Comparison of ENCODE assay signal across 24 cellular contexts in the genomic region with DNA sequence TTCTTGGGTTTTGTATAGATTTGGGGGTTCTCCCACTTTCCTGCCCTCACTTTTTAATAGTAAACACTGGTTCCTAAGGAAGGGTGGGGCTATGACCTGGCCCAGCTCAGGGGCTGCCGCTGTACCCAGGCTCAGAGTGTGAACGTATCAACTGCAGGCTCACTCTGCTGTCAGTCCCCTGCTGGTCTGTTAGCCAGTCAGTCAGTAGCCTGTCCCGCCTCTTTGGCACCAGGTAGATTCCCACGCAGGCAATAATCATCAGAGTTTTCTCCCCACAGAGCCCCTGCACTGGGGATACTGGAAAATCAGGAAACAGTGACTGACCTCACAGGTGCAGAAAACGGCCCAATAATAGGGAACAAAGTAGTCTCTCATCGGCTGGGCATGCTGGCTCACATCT. TPM values are rescaled to one million over a fixed set of nuclear protein-coding genes. Genes with fewer than 3 reads are reported as not detected.
DNase-seq lines count a peak whose midpoint lies in the region; ATAC-seq, FAIRE-seq and TF ChIP-seq lines count a peak whose summit lies in the region.
"Had no signal": no experiment of that assay in that cellular context is flagged by ENCODE, and none has a peak within 500 bp of the region (broad histone marks: within the 10 kb centered on the region; RNA-seq: fewer than 3 reads in every experiment).

No MANE protein-coding gene starts in this region.

- CTCF ChIA-PET in K562 (lab: Yijun Ruan, JAX; ENCODE audit: low intra/inter-chr PET ratio): interaction anchor here (0.6 kb wide), 1 partner anchor 191 kb away, joined by 6 read pairs; no protein-coding TSS in a partner anchor

- H4K20me1 ChIP-seq in K562 (replicated peaks; ENCODE audit: control insufficient read depth, insufficient read depth, low read length): no peaks in the 10 kb centered on the region

- POLR2A ChIA-PET in K562 (lab: Yijun Ruan, JAX): no interaction called here

- H3K36me3 ChIP-seq in RWPE2 (ENCODE audit: low read depth) (no peaks in the 10 kb centered on the region), K562 (ENCODE audit: control insufficient read depth, insufficient read depth, low read length) (no peaks in the 10 kb centered on the region)
- H3K36me3 ChIP-seq: BE2C had no signal

- H3K9me1 ChIP-seq in K562 (ENCODE audit: control insufficient read depth, insufficient read depth, low read length): no peaks in the 10 kb centered on the region

- ATAC-seq in RWPE2 (ENCODE audit: low read depth) (no peak), K562 (0 out of 3 replicates have a peak, but pooled peaks have one; percentile 30), HG02870 (IDR thresholded peaks at IDR 0.05; ENCODE audit: unreplicated experiment) (no peak)

- no TSS peak for BruUV-seq in K562 (replicated peaks; lab: Mats Ljungman, UMichigan)

- no peaks in the 10 kb centered on the region for H3K4me1 ChIP-seq in RWPE2 (ENCODE audit: insufficient read depth, poor library complexity, severe bottlenecking)
- peaks cover 0 to 10% of the 10 kb centered on the region in 2 experiments; a peak in 3 of 5 replicates for H3K4me1 ChIP-seq in K562 (replicated peaks in 1 of 2; ENCODE audit: control insufficient read depth in 2 of 2, insufficient read depth in 2 of 2, low read length in 2 of 2)
- H3K4me1 ChIP-seq: BE2C had no signal

- H3K27ac ChIP-seq in RWPE2 (ENCODE audit: poor library complexity, severe bottlenecking) (no peak overlapping the region), K562 (ENCODE audit: extremely low read depth, low read depth, low read length) (no peak overlapping the region)
- H3K27ac ChIP-seq: HL-60 had no signal

- TF ChIP-seq RAD21 in K562 (CRISPR knock-in tag; conservative IDR thresholded peaks at IDR 0.05 in 1 of 2, IDR thresholded peaks at IDR 0.05 in 1 of 2): no peak

- WGBS in K562 (ENCODE audit: insufficient coverage, low coverage, missing lambda C conversion rate): 3% methylated on average over 6 of the region's 6 CpGs

- intact Hi-C loops in K562 (cut with micrococcal nuclease): no loop called here

- H3K4me2 ChIP-seq in K562 (ENCODE audit: insufficient read depth, low read length): no peak overlapping the region

- TF ChIP-seq EP300 in K562 (IDR thresholded peaks at IDR 0.05; ENCODE audit: low read length): no peak

- no peak for TF ChIP-seq CTCF in RWPE2 (IDR thresholded peaks at IDR 0.05; ENCODE audit: poor library complexity, severe bottlenecking)
- TF ChIP-seq CTCF in K562 (IDR thresholded peaks at IDR 0.05 in 2 of 3, conservative IDR thresholded peaks at IDR 0.05 in 1 of 3; ENCODE audit: insufficient read depth in 2 of 3, low read depth in 1 of 3, low read length in 3 of 3): no peak

- DNase-seq in RWPE2 (ENCODE audit: low spot score) (peak; percentile 8), K562 (ENCODE audit: extremely low read depth in 1 of 4, low spot score in 3 of 4) (no peak), iPS-NIHi11 (ENCODE audit: low spot score) (peak; percentile 44), DMS53 treated with DMSO at 0.1 percent for 48 hours (lab: John Stamatoyannopoulos, UW; ENCODE audit: unreplicated experiment) (no peak), T-helper 9 cell (no peak), NCI-H82 treated with DMSO at 0.1 percent for 48 hours (lab: John Stamatoyannopoulos, UW; ENCODE audit: unreplicated experiment) (no peak)
- DNase-seq: ACHN; BE2C; C1 segment of cervical spinal cord; CD4-positive, CD25-positive, alpha-beta regulatory T cell; CD8-positive, alpha-beta memory T cell; COR-L47; DMS 273 treated with DMSO at 0.1 percent for 48 hours; DMS53; H9; IMR-90 had no signal

- TF ChIP-seq POLR2A in K562 (conservative IDR thresholded peaks at IDR 0.05): no peak

- in situ Hi-C loops in K562 (cut with MboI): no loop called here

- H3K9ac ChIP-seq in K562 (ENCODE audit: insufficient read depth in 1 of 2, low read depth in 2 of 2, low read length in 2 of 2): no peak overlapping the region

- H3K9me3 ChIP-seq in RWPE2 (ENCODE audit: severe bottlenecking) (no peaks in the 10 kb centered on the region), K562 (replicated peaks; ENCODE audit: control insufficient read depth, insufficient read depth, low read depth, low read length) (peaks cover 4% of the 10 kb centered on the region)
- H3K9me3 ChIP-seq: BE2C had no signal

- H3K79me2 ChIP-seq in K562 (ENCODE audit: control insufficient read depth, insufficient read depth, low read length): no peaks in the 10 kb centered on the region

- H3K4me3 ChIP-seq in RWPE2 (ENCODE audit: severe bottlenecking) (no peak overlapping the region), K562 (no peak overlapping the region)

- no peak for FAIRE-seq in K562 (lab: Jason Lieb, UNC)
- FAIRE-seq: A204.1, G401.6, GM12892, GM18507, H1 had no signal

- no peak overlapping the region for H2AFZ ChIP-seq in K562 (ENCODE audit: low read depth, low read length)

- H3K27me3 ChIP-seq in RWPE2 (ENCODE audit: insufficient read depth, poor library complexity, severe bottlenecking): no peaks in the 10 kb centered on the region
- peaks cover 21 to 46% of the 10 kb centered on the region in 2 experiments; a peak in 4 of 5 replicates for H3K27me3 ChIP-seq in K562 (ENCODE audit: control insufficient read depth in 2 of 2, insufficient read depth in 2 of 2, low read length in 2 of 2)
- H3K27me3 ChIP-seq: BE2C had no signal

TF ChIP-seq in K562, 482 proteins besides CTCF, POLR2A, EP300 and RAD21 (continues in another document):
- TF ChIP-seq, protein P1, sequence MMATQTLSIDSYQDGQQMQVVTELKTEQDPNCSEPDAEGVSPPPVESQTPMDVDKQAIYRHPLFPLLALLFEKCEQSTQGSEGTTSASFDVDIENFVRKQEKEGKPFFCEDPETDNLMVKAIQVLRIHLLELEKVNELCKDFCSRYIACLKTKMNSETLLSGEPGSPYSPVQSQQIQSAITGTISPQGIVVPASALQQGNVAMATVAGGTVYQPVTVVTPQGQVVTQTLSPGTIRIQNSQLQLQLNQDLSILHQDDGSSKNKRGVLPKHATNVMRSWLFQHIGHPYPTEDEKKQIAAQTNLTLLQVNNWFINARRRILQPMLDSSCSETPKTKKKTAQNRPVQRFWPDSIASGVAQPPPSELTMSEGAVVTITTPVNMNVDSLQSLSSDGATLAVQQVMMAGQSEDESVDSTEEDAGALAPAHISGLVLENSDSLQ (IDR thresholded peaks at IDR 0.05): peak; percentile 91
- TF ChIP-seq ZBTB1 (CRISPR knock-in tag; IDR thresholded peaks at IDR 0.05; ENCODE audit: borderline replicate concordance, low read depth) (no peak), ETV6 (IDR thresholded peaks at IDR 0.05; ENCODE audit: borderline replicate concordance in 1 of 2, low read depth in 2 of 2, low read length in 1 of 2) (no peak), ETV6 (CRISPR knock-in tag; IDR thresholded peaks at IDR 0.05; ENCODE audit: borderline replicate concordance) (no peak), NFYB (IDR thresholded peaks at IDR 0.05; ENCODE audit: extremely low read depth, insufficient read length) (peak; percentile 20)

RNA-seq across cellular contexts. Expression of a gene that starts 15.0 kb away (rescaled TPM):
- total RNA-seq in K562 (2011; cell fraction: chromatin; rRNA removed; ENCODE audit: low replicate concordance): 0.40 and 0.95 TPM in 2 replicates
- total RNA-seq in K562 (2011; cell fraction: nucleolus; rRNA removed): 0.13 and 0.33 TPM in 2 replicates
- 0.29 and 0.38 TPM in 2 replicates for total RNA-seq in K562 (2011; cell fraction: nucleoplasm; rRNA removed)
- 0.12 and 0.14 TPM in 2 replicates for total RNA-seq in K562 (2014; rRNA removed)
- not detected in 2 replicates for total RNA-seq in K562 (2014; rRNA removed; fragmentation: Illumina TruSeq; extraction: Trizol)
- total RNA-seq in K562 (2015; rRNA removed; fragmentation: Illumina TruSeq; extraction: Trizol): not detected in 2 replicates
- 0.22 and 0.38 TPM in 2 replicates for total RNA-seq in K562 (2021)
- polyA plus RNA-seq in K562 (2011; rRNA removed): 0.18 and 0.49 TPM in 2 replicates
- polyA plus RNA-seq in K562 (2011; cell fraction: cytosol; rRNA removed): 0.37 and 0.40 TPM in 2 replicates
- 0.16 and 0.18 TPM in 2 replicates for polyA plus RNA-seq in K562 (2011; cell fraction: nucleus; rRNA removed)
- polyA plus RNA-seq in K562 (2012): 0.18 and 0.25 TPM in 2 replicates
- polyA plus RNA-seq in K562 (2014; fragmentation: Illumina TruSeq; extraction: Trizol): 0.11 and 0.22 TPM in 2 replicates
- under 1 TPM in 1 of 2 experiments, not detected in 1; 0.04 TPM for polyA plus RNA-seq in K562 (2014; fragmentation: Nextera tagmentation; extraction: Ambion mirVana)
- polyA plus RNA-seq in K562 (2014; rRNA removed): 0.07 TPM in 1 of 2 replicates, not detected in the other
- polyA minus RNA-seq in K562 (2011; rRNA and poly(A)+ RNA removed): 0.07 and 0.15 TPM in 2 replicates
- polyA minus RNA-seq in K562 (2011; cell fraction: cytosol; rRNA and poly(A)+ RNA removed): not detected in 2 replicates
- 0.56 TPM in 1 of 2 replicates, not detected in the other for polyA minus RNA-seq in K562 (2011; cell fraction: nucleus; rRNA and poly(A)+ RNA removed)
- total RNA-seq: CD4-positive, CD25-positive, alpha-beta regulatory T cell; CD8-positive, alpha-beta memory T cell; HT1080 had no signal
- polyA plus RNA-seq: CD4-positive, CD25-positive, alpha-beta regulatory T cell; CD8-positive, alpha-beta memory T cell had no signal

RNA-seq across cellular contexts. Expression of a gene that starts 54.3 kb away (rescaled TPM):
- 8.8 and 13.1 TPM in 2 replicates for total RNA-seq in K562 (2011; cell fraction: chromatin; rRNA removed; ENCODE audit: low replicate concordance)
- total RNA-seq in K562 (2011; cell fraction: nucleolus; rRNA removed): 5.2 and 5.4 TPM in 2 replicates
- 14.4 and 17.7 TPM in 2 replicates for total RNA-seq in K562 (2011; cell fraction: nucleoplasm; rRNA removed)
- 6.2 and 6.8 TPM in 2 replicates for total RNA-seq in K562 (2014; rRNA removed)
- 5.2 and 5.5 TPM in 2 replicates for total RNA-seq in K562 (2014; rRNA removed; fragmentation: Illumina TruSeq; extraction: Trizol)
- 5.1 and 5.4 TPM in 2 replicates for total RNA-seq in K562 (2015; rRNA removed; fragmentation: Illumina TruSeq; extraction: Trizol)
- total RNA-seq in K562 (2021): 6.8 and 7.3 TPM in 2 replicates
- 6.7 and 6.8 TPM in 2 replicates for polyA plus RNA-seq in K562 (2011; rRNA removed)
- 3.8 and 4.1 TPM in 2 replicates for polyA plus RNA-seq in K562 (2011; cell fraction: cytosol; rRNA removed)
- polyA plus RNA-seq in K562 (2011; cell fraction: nucleus; rRNA removed): 15.0 and 15.7 TPM in 2 replicates
- polyA plus RNA-seq in K562 (2012): 4.0 and 7.8 TPM in 2 replicates
- polyA plus RNA-seq in K562 (2014; fragmentation: Illumina TruSeq; extraction: Trizol): 5.6 and 6.1 TPM in 2 replicates
- polyA plus RNA-seq in K562 (2014; fragmentation: Nextera tagmentation; extraction: Ambion mirVana): 1 to 10 TPM; 1.5 TPM
- 3.0 and 4.4 TPM in 2 replicates for polyA plus RNA-seq in K562 (2014; rRNA removed)
- polyA minus RNA-seq in K562 (2011; rRNA and poly(A)+ RNA removed): 10.8 and 11.6 TPM in 2 replicates
- polyA minus RNA-seq in K562 (2011; cell fraction: cytosol; rRNA and poly(A)+ RNA removed): 2.1 and 3.3 TPM in 2 replicates
- polyA minus RNA-seq in K562 (2011; cell fraction: nucleus; rRNA and poly(A)+ RNA removed): 5.4 and 9.3 TPM in 2 replicates

Comparison
In these comparisons a context has a peak if more than half of its experiments do, and no peak if none do; other contexts are left out.
1. DNase-seq: peak in RWPE2 (single experiment) and iPS-NIHi11 (single experiment); none in K562 (0 of 4), DMS53 treated with DMSO at 0.1 percent for 48 hours (single experiment), T-helper 9 cell (single experiment) and NCI-H82 treated with DMSO at 0.1 percent for 48 hours (single experiment).